11 cellular contexts compared by ENCODE assay signal in the genomic region with DNA sequence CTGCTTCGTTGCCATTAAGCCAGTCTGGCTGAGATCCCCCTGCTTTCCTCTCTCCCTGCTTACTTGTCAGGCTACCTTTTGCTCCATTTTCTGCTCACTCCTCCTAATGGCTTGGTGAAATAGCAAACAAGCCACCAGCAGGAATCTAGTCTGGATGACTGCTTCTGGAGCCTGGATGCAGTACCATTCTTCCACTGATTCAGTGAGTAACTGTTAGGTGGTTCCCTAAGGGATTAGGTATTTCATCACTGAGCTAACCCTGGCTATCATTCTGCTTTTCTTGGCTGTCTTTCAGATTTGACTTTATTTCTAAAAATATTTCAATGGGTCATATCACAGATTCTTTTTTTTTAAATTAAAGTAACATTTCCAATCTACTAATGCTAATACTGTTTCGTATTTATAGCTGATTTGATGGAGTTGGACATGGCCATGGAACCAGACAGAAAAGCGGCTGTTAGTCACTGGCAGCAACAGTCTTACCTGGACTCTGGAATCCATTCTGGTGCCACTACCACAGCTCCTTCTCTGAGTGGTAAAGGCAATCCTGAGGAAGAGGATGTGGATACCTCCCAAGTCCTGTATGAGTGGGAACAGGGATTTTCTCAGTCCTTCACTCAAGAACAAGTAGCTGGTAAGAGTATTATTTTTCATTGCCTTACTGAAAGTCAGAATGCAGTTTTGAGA. TPM values are rescaled to one million over a fixed set of nuclear protein-coding genes. Genes with fewer than 3 reads are reported as not detected.
A peak's percentile ranks its signal among the peaks of the same experiment; 100 is the strongest.
DNase-seq lines count a peak whose midpoint lies in the region; ATAC-seq and TF ChIP-seq lines count a peak whose summit lies in the region.
"Had no signal": no experiment of that assay in that cellular context is flagged by ENCODE, and none has a peak within 500 bp of the region (broad histone marks: within the 10 kb centered on the region; RNA-seq: fewer than 3 reads in every experiment).

No MANE protein-coding gene starts in this region.

- H3K9me3 ChIP-seq in left ventricle myocardium inferior (replicated peaks), result no peaks in the 10 kb centered on the region

- H3K27ac Mint-ChIP-seq in activated T-cell treated with anti-CD3 and anti-CD28 coated beads, Interleukin-2, amount 50 U/mL, for 24 hours, result peak overlapping the region; percentile 79
- H3K27ac Mint-ChIP-seq in stimulated activated naive B cell treated with anti-CD40 and anti-IgM and Interleukin-4, amounts not matched to agents 10 μg/mL and 1 μg/mL and 100 μg/mL, for 72 hours, result no peak overlapping the region
- H3K27ac Mint-ChIP-seq in activated CD4-positive, alpha-beta T cell treated with anti-CD3 and anti-CD28 coated beads for 36 hours, result no peak overlapping the region
- no peak overlapping the region for H3K27ac Mint-ChIP-seq in nephron progenitor cell
- H3K27ac Mint-ChIP-seq: activated T-helper 1 cell treated with anti-CD3 and anti-CD28 coated beads, Interleukin-12 subunit alpha, Interleukin-12 subunit beta, Interleukin-2, Interleukin-4 antibody, amounts not matched to agents 30 ng/mL and 10 ng/mL and 1 ng/mL, durations not matched to agents 14 hours and 24 hours and 36 hours; T-helper 2 cell treated with Interferon-gamma antibody and Interleukin-4, amounts not matched to agents 5 μg/mL and 100 μg/mL, for 36 hours had no signal

- H3K4me1 ChIP-seq in left ventricle myocardium inferior, result peaks cover 79% of the 10 kb centered on the region

- intact Hi-C loops in left ventricle myocardium inferior (cut with micrococcal nuclease), result no loop called here
- intact Hi-C loops in activated CD4-positive, alpha-beta T cell treated with anti-CD3 and anti-CD28 coated beads for 36 hours (cut with DNase I, micrococcal nuclease), result no loop called here

- H3K36me3 Mint-ChIP-seq in activated T-cell treated with anti-CD3 and anti-CD28 coated beads, Interleukin-2, amount 50 U/mL, for 24 hours (ENCODE audit: low read depth), result peaks cover 80% of the 10 kb centered on the region
- H3K36me3 Mint-ChIP-seq in stimulated activated naive B cell treated with anti-CD40 and anti-IgM and Interleukin-4, amounts not matched to agents 10 μg/mL and 1 μg/mL and 100 μg/mL, for 72 hours, result peaks cover 32 to 47% of the 10 kb centered on the region in 2 donors
- H3K36me3 Mint-ChIP-seq in activated CD4-positive, alpha-beta T cell treated with anti-CD3 and anti-CD28 coated beads for 36 hours (ENCODE audit: low read depth), result peaks cover 52% of the 10 kb centered on the region
- H3K36me3 Mint-ChIP-seq in nephron progenitor cell (ENCODE audit: low read depth), result peaks cover 65% of the 10 kb centered on the region

- peak; percentile 23 to 48 for ATAC-seq in stimulated activated naive B cell treated with anti-CD40 and anti-IgM and Interleukin-4, amounts not matched to agents 10 μg/mL and 1 μg/mL and 100 μg/mL, for 72 hours (replicated peaks)
- ATAC-seq in activated CD4-positive, alpha-beta T cell treated with anti-CD3 and anti-CD28 coated beads for 36 hours, result no peak

- H3K4me3 ChIP-seq in brain microvascular endothelial cell (ENCODE audit: low read depth, low read length), result no peak overlapping the region
- H3K4me3 ChIP-seq in left ventricle myocardium inferior, result no peak overlapping the region

- CTCF ChIA-PET in activated CD4-positive, alpha-beta T cell treated with anti-CD3 and anti-CD28 coated beads for 36 hours (lab: Charles Lee), result interaction anchor here (0.9 to 1.8 kb wide), 3 partner anchors 10 to 334 kb away, joined by 3 to 4 read pairs (median 4); no protein-coding TSS in a partner anchor

- H3K27me3 Mint-ChIP-seq in activated T-cell treated with anti-CD3 and anti-CD28 coated beads, Interleukin-2, amount 50 U/mL, for 24 hours, result no peaks in the 10 kb centered on the region
- no peaks in the 10 kb centered on the region for H3K27me3 Mint-ChIP-seq in stimulated activated naive B cell treated with anti-CD40 and anti-IgM and Interleukin-4, amounts not matched to agents 10 μg/mL and 1 μg/mL and 100 μg/mL, for 72 hours
- no peaks in the 10 kb centered on the region for H3K27me3 Mint-ChIP-seq in activated CD4-positive, alpha-beta T cell treated with anti-CD3 and anti-CD28 coated beads for 36 hours
- H3K27me3 Mint-ChIP-seq in nephron progenitor cell (ENCODE audit: low read depth, poor library complexity), result no peaks in the 10 kb centered on the region

- TF ChIP-seq CTCF in brain microvascular endothelial cell (IDR thresholded peaks at IDR 0.05; ENCODE audit: low read depth, low read length, missing control alignments) (peak; percentile 14), left ventricle myocardium inferior (IDR thresholded peaks at IDR 0.05; ENCODE audit: borderline replicate concordance) (peak; percentile 38), GM13976 (IDR thresholded peaks at IDR 0.05; ENCODE audit: borderline replicate concordance, control extremely low read depth, extremely low read depth, insufficient read depth, missing control alignments) (no peak), nephron progenitor cell (IDR thresholded peaks at IDR 0.05) (no peak)

- H3K4me1 Mint-ChIP-seq in activated T-cell treated with anti-CD3 and anti-CD28 coated beads, Interleukin-2, amount 50 U/mL, for 24 hours (ENCODE audit: low read depth), result peaks cover 64% of the 10 kb centered on the region
- peaks cover 26 to 52% of the 10 kb centered on the region in 2 donors for H3K4me1 Mint-ChIP-seq in stimulated activated naive B cell treated with anti-CD40 and anti-IgM and Interleukin-4, amounts not matched to agents 10 μg/mL and 1 μg/mL and 100 μg/mL, for 72 hours
- H3K4me1 Mint-ChIP-seq in activated CD4-positive, alpha-beta T cell treated with anti-CD3 and anti-CD28 coated beads for 36 hours, result peaks cover 48% of the 10 kb centered on the region
- peaks cover 21% of the 10 kb centered on the region for H3K4me1 Mint-ChIP-seq in nephron progenitor cell

- H3K4me3 Mint-ChIP-seq in activated T-cell treated with anti-CD3 and anti-CD28 coated beads, Interleukin-2, amount 50 U/mL, for 24 hours, result no peak overlapping the region
- no peak overlapping the region for H3K4me3 Mint-ChIP-seq in stimulated activated naive B cell treated with anti-CD40 and anti-IgM and Interleukin-4, amounts not matched to agents 10 μg/mL and 1 μg/mL and 100 μg/mL, for 72 hours
- H3K4me3 Mint-ChIP-seq in activated CD4-positive, alpha-beta T cell treated with anti-CD3 and anti-CD28 coated beads for 36 hours, result no peak overlapping the region
- no peak overlapping the region for H3K4me3 Mint-ChIP-seq in nephron progenitor cell
- H3K4me3 Mint-ChIP-seq: activated T-helper 1 cell treated with anti-CD3 and anti-CD28 coated beads, Interleukin-12 subunit alpha, Interleukin-12 subunit beta, Interleukin-2, Interleukin-4 antibody, amounts not matched to agents 30 ng/mL and 10 ng/mL and 1 ng/mL, durations not matched to agents 14 hours and 24 hours and 36 hours; T-helper 2 cell treated with Interferon-gamma antibody and Interleukin-4, amounts not matched to agents 5 μg/mL and 100 μg/mL, for 36 hours had no signal

- POLR2A ChIA-PET in activated CD4-positive, alpha-beta T cell treated with anti-CD3 and anti-CD28 coated beads for 36 hours (lab: Charles Lee), result interaction anchor here (1.6 kb wide), 1 partner anchor 25 kb away, joined by 6 read pairs; a partner anchor contains a TSS

- H3K9me3 Mint-ChIP-seq in activated T-cell treated with anti-CD3 and anti-CD28 coated beads, Interleukin-2, amount 50 U/mL, for 24 hours, result no peaks in the 10 kb centered on the region
- no peaks in the 10 kb centered on the region for H3K9me3 Mint-ChIP-seq in stimulated activated naive B cell treated with anti-CD40 and anti-IgM and Interleukin-4, amounts not matched to agents 10 μg/mL and 1 μg/mL and 100 μg/mL, for 72 hours
- no peaks in the 10 kb centered on the region for H3K9me3 Mint-ChIP-seq in activated CD4-positive, alpha-beta T cell treated with anti-CD3 and anti-CD28 coated beads for 36 hours (ENCODE audit: low read depth)
- peaks cover 4% of the 10 kb centered on the region for H3K9me3 Mint-ChIP-seq in nephron progenitor cell
- H3K9me3 Mint-ChIP-seq: activated T-helper 1 cell treated with anti-CD3 and anti-CD28 coated beads, Interleukin-12 subunit alpha, Interleukin-12 subunit beta, Interleukin-2, Interleukin-4 antibody, amounts not matched to agents 30 ng/mL and 10 ng/mL and 1 ng/mL, durations not matched to agents 14 hours and 24 hours and 36 hours; T-helper 2 cell treated with Interferon-gamma antibody and Interleukin-4, amounts not matched to agents 5 μg/mL and 100 μg/mL, for 36 hours had no signal

- in situ Hi-C loops in brain microvascular endothelial cell (cut with HindIII; ENCODE audit: low pct_ligation_motif_present, low sequenced_read_pairs), result no loop called here
- in situ Hi-C loops in GM13976 (cut with MboI; ENCODE audit: low sequenced_read_pairs, unreplicated experiment), result no loop called here

- H3K27me3 ChIP-seq in brain microvascular endothelial cell (replicated peaks) (no peaks in the 10 kb centered on the region), left ventricle myocardium inferior (ENCODE audit: low read depth) (no peaks in the 10 kb centered on the region)

- H3K36me3 ChIP-seq in brain microvascular endothelial cell (replicated peaks), result peaks cover 46% of the 10 kb centered on the region
- H3K36me3 ChIP-seq in left ventricle myocardium inferior, result peaks cover 49% of the 10 kb centered on the region

- H3K27ac ChIP-seq in brain microvascular endothelial cell, result peak overlapping the region; percentile 51
- peak overlapping the region; percentile 43 for H3K27ac ChIP-seq in left ventricle myocardium inferior (replicated peaks)

- DNase-seq in activated T-cell treated with anti-CD3 and anti-CD28 coated beads, Interleukin-2, amount 50 U/mL, for 24 hours, result no peak
- no peak for DNase-seq in activated T-cell treated with anti-CD3 and anti-CD28 coated beads, Interleukin-2, amount 50 U/mL, for 1 hour
- DNase-seq in brain microvascular endothelial cell, result peak; percentile 82
- DNase-seq in left ventricle myocardium inferior, result no peak
- DNase-seq in stimulated activated naive B cell treated with anti-CD40 and anti-IgM and Interleukin-4, amounts not matched to agents 10 μg/mL and 1 μg/mL and 100 μg/mL, for 72 hours, result no peak
- DNase-seq in GM13976 (ENCODE audit: low spot score), result no peak
- no peak for DNase-seq in activated CD4-positive, alpha-beta T cell treated with anti-CD3 and anti-CD28 coated beads for 36 hours
- no peak for DNase-seq in nephron progenitor cell
- DNase-seq: stimulated activated CD4-positive, alpha-beta T cell treated with anti-CD3 and anti-CD28 coated beads, Interleukin-4, amount 100 ng/mL, for 24 hours had no signal

RNA-seq across cellular contexts. Expression of a gene that starts 25.0 kb away (rescaled TPM):
- 164 TPM for total RNA-seq in left ventricle myocardium inferior
- 100 to 1,000 TPM; 114 to 158 TPM for total RNA-seq in activated CD4-positive, alpha-beta T cell treated with anti-CD3 and anti-CD28 coated beads for 36 hours

Comparison
In these comparisons a context has a peak if more than half of its experiments do, and no peak if none do; other contexts are left out.
1. CTCF ChIP-seq: peak in brain microvascular endothelial cell (single experiment) and left ventricle myocardium inferior (single experiment); none in GM13976 (single experiment) and nephron progenitor cell (single experiment).